In genomic region chr10:279232-279631, GRCh38 we compare ENCODE assay signal across 29 cellular contexts.
"Had no signal": no experiment of that assay in that cellular context is flagged by ENCODE, and none has a peak within 500 bp of the region (broad histone marks: within the 10 kb centered on the region; RNA-seq: fewer than 3 reads in every experiment).

No MANE protein-coding gene starts in this region.

- DNase-seq: cerebellar nuclear complex; cortex of kidney; effector memory CD8-positive, alpha-beta T cell; foreskin fibroblast; gastrocnemius medialis; head of caudate nucleus; hippocampal formation; left colon; mucosa of descending colon; naive thymus-derived CD4-positive, alpha-beta T cell; occipital lobe; posterior cingulate gyrus; retina; right lobe of liver; small intestine; stimulated activated CD4-positive, alpha-beta T cell treated with anti-CD3 and anti-CD28 coated beads, Interleukin-15, amount 100 ng/mL, for 24 hours; stimulated activated CD4-positive, alpha-beta T cell treated with anti-CD3 and anti-CD28 coated beads, Interleukin-2, amount 100 ng/mL, for 48 hours; stimulated activated naive B cell treated with anti-CD40 and anti-IgM and Interleukin-4, amounts not matched to agents 10 μg/mL and 1 μg/mL and 100 μg/mL, for 72 hours; upper lobe of left lung had no signal

- H3K4me3 Mint-ChIP-seq: effector memory CD8-positive, alpha-beta T cell; memory B cell; mesothelial cell of epicardium; naive thymus-derived CD4-positive, alpha-beta T cell; nephron; stimulated activated naive B cell treated with anti-CD40 and anti-IgM and Interleukin-4, amounts not matched to agents 10 μg/mL and 1 μg/mL and 100 μg/mL, for 72 hours; stimulated activated naive CD8-positive, alpha-beta T cell treated with anti-CD3 and anti-CD28 coated beads, Interleukin-15, Interleukin-2, amounts not matched to agents 100 ng/mL and 50 ng/mL, for 24 hours had no signal

- H3K27ac ChIP-seq: epithelial cell of prostate, gastrocnemius medialis, ovary, right lobe of liver, thoracic aorta, tibial nerve, upper lobe of left lung had no signal

- H3K4me1 Mint-ChIP-seq: mesothelial cell of epicardium, nephron had no signal

- H3K4me3 ChIP-seq: gastrocnemius medialis, lung, mucosa of descending colon, ovary, right lobe of liver, thoracic aorta, tibial nerve, upper lobe of left lung had no signal

- H3K36me3 ChIP-seq: ovary had no signal

- H3K9me3 ChIP-seq: gastrocnemius medialis, mucosa of descending colon, ovary, right lobe of liver, thoracic aorta, tibial nerve, upper lobe of left lung had no signal

- H3K27ac Mint-ChIP-seq: effector memory CD8-positive, alpha-beta T cell; memory B cell; mesothelial cell of epicardium; naive thymus-derived CD4-positive, alpha-beta T cell; nephron; stimulated activated naive B cell treated with anti-CD40 and anti-IgM and Interleukin-4, amounts not matched to agents 10 μg/mL and 1 μg/mL and 100 μg/mL, for 72 hours; stimulated activated naive CD8-positive, alpha-beta T cell treated with anti-CD3 and anti-CD28 coated beads, Interleukin-15, Interleukin-2, amounts not matched to agents 100 ng/mL and 50 ng/mL, for 24 hours had no signal

- H3K9me3 Mint-ChIP-seq: effector memory CD8-positive, alpha-beta T cell; memory B cell; mesothelial cell of epicardium; naive thymus-derived CD4-positive, alpha-beta T cell; nephron; stimulated activated naive CD8-positive, alpha-beta T cell treated with anti-CD3 and anti-CD28 coated beads, Interleukin-15, Interleukin-2, amounts not matched to agents 100 ng/mL and 50 ng/mL, for 24 hours had no signal

- ATAC-seq: effector memory CD8-positive, alpha-beta T cell; esophagus mucosa; gastrocnemius medialis; left colon; mucosa of descending colon; naive thymus-derived CD4-positive, alpha-beta T cell; right lobe of liver; stimulated activated naive B cell treated with anti-CD40 and anti-IgM and Interleukin-4, amounts not matched to agents 10 μg/mL and 1 μg/mL and 100 μg/mL, for 72 hours had no signal

- H3K27me3 Mint-ChIP-seq: effector memory CD8-positive, alpha-beta T cell; memory B cell; naive thymus-derived CD4-positive, alpha-beta T cell; stimulated activated naive B cell treated with anti-CD40 and anti-IgM and Interleukin-4, amounts not matched to agents 10 μg/mL and 1 μg/mL and 100 μg/mL, for 72 hours; stimulated activated naive CD8-positive, alpha-beta T cell treated with anti-CD3 and anti-CD28 coated beads, Interleukin-15, Interleukin-2, amounts not matched to agents 100 ng/mL and 50 ng/mL, for 24 hours had no signal

- H3K27me3 ChIP-seq: gastrocnemius medialis, ovary, right lobe of liver, tibial nerve, upper lobe of left lung had no signal

- H3K4me1 ChIP-seq: gastrocnemius medialis, right lobe of liver, tibial nerve, upper lobe of left lung had no signal
